In genomic region chr4:162461952-162462351, GRCh38 we compare ENCODE assay signal across 11 cellular contexts.
DNase-seq lines count a peak whose midpoint lies in the region; ATAC-seq and TF ChIP-seq lines count a peak whose summit lies in the region.
"Had no signal": no experiment of that assay in that cellular context is flagged by ENCODE, and none has a peak within 500 bp of the region (broad histone marks: within the 10 kb centered on the region; RNA-seq: fewer than 3 reads in every experiment).

No MANE protein-coding gene starts in this region.

- no peaks in the 10 kb centered on the region for H3K79me2 ChIP-seq in hepatocyte

- no peak overlapping the region for H3K4me2 ChIP-seq in hepatocyte

- no peaks in the 10 kb centered on the region for H3K4me1 ChIP-seq in hepatocyte (ENCODE audit: insufficient read depth)
- H3K4me1 ChIP-seq: tibial nerve had no signal

- DNase-seq in HT1080 (ENCODE audit: low read depth) (peak; percentile 3), SK-MEL-5 (ENCODE audit: low read depth, low spot score) (peak; percentile 45), hepatocyte (ENCODE audit: low spot score) (no peak), NCI-H146 treated with DMSO at 0.1 percent for 48 hours (lab: John Stamatoyannopoulos, UW; ENCODE audit: unreplicated experiment) (no peak)
- no peak for DNase-seq in activated CD4-positive, alpha-beta T cell treated with anti-CD3 and anti-CD28 coated beads for 4 hours
- DNase-seq in stimulated activated CD4-positive, alpha-beta T cell treated with anti-CD3 and anti-CD28 coated beads, Interleukin-15, amount 100 ng/mL, for 24 hours: no peak
- DNase-seq: posterior cingulate gyrus had no signal

- in situ Hi-C loops in SK-MEL-5 (cut with HindIII; ENCODE audit: low pct_unique_long_range_greater_than_20kb, low sequenced_read_pairs): no loop called here

- 69% methylated on average over 1 of the region's 1 CpG for WGBS in hepatocyte (ENCODE audit: low lambda C conversion rate, missing lambda C conversion rate)

- H3K27ac ChIP-seq in C4-2B: no peak overlapping the region
- H3K27ac ChIP-seq in hepatocyte: no peak overlapping the region
- H3K27ac ChIP-seq: RWPE1, tibial nerve had no signal

- no peaks in the 10 kb centered on the region for H3K9me2 ChIP-seq in hepatocyte (replicated peaks; ENCODE audit: insufficient read depth)

- H3K4me3 ChIP-seq in hepatocyte: no peak overlapping the region
- H3K4me3 ChIP-seq: tibial nerve had no signal

- no peaks in the 10 kb centered on the region for H4K20me1 ChIP-seq in hepatocyte (ENCODE audit: insufficient read depth, poor library complexity, severe bottlenecking)

- TF ChIP-seq CTCF in C4-2B (conservative IDR thresholded peaks at IDR 0.05): peak; percentile 66
- peak; percentile 53 for TF ChIP-seq CTCF in hepatocyte (IDR thresholded peaks at IDR 0.05; ENCODE audit: poor library complexity)

- no peaks in the 10 kb centered on the region for H3K36me3 ChIP-seq in hepatocyte (replicated peaks; ENCODE audit: insufficient read depth, low read depth)
- H3K36me3 ChIP-seq: tibial nerve had no signal

- ATAC-seq in GM21529 (IDR thresholded peaks at IDR 0.05; ENCODE audit: unreplicated experiment): no peak

- H2AFZ ChIP-seq in hepatocyte: no peak overlapping the region

- H3K27me3 ChIP-seq in hepatocyte: no peaks in the 10 kb centered on the region
- H3K27me3 ChIP-seq: tibial nerve had no signal

- H3K9me3 ChIP-seq in hepatocyte (ENCODE audit: low read depth): no peaks in the 10 kb centered on the region
- H3K9me3 ChIP-seq: tibial nerve had no signal

Comparison
In these comparisons a context has a peak if more than half of its experiments do, and no peak if none do; other contexts are left out.
1. DNase-seq: peak in HT1080 (single experiment) and SK-MEL-5 (single experiment); none in hepatocyte (single experiment), activated CD4-positive, alpha-beta T cell treated with anti-CD3 and anti-CD28 coated beads for 4 hours (0 of 2), stimulated activated CD4-positive, alpha-beta T cell treated with anti-CD3 and anti-CD28 coated beads, Interleukin-15, amount 100 ng/mL, for 24 hours (single experiment) and NCI-H146 treated with DMSO at 0.1 percent for 48 hours (single experiment).